In the genomic region with DNA sequence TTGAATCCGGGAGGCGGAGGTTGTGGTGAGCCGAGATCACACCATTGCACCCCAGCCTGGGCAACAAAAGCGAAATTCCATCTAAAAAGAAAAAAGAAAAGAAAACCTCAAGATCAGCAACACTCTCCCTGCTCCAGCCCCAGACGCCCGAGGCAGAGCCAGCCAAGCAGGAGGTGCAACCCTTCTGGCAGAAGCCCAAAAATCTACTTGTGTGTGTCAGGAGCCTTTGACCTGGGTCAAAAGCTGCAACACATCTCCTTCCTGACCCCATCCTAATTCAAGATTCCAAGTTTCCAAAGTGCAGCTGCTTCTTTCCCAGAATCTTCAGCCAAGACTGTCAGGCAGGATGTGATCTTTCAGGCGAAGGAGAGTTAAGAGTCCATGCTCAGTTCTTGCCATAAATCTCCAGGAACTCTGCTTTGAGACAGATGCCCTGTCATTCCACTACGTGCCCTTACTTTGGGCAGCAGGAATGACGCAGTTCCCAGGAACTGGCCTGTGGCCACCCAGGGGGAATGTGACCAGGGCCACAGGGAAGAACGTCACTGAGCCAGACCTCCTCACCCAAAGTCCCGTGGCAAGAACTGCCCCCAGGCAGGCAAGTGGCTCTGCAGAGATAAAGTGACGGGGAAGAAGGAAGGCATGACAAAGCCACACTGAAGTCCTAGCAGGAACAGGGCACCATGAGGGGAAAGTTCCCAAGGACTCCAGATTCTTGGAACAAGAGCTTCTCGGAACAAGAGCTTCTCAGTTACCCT, we compare ENCODE assay signal across 8 cellular contexts. TPM values are rescaled to one million over a fixed set of nuclear protein-coding genes. Genes with fewer than 3 reads are reported as not detected.
DNase-seq lines count a peak whose midpoint lies in the region; ATAC-seq, FAIRE-seq and TF ChIP-seq lines count a peak whose summit lies in the region.

No MANE protein-coding gene starts in this region.

- H3K27ac ChIP-seq in esophagus (ENCODE audit: low read depth in 2 of 2, low read length in 1 of 2), result peak overlapping the region; percentile 40 to 82
- H3K27ac ChIP-seq in small intestine (ENCODE audit: low read depth in 1 of 2, low read length in 1 of 2), result peak overlapping the region in 1 of 2 donors; percentile 51

- ATAC-seq in naive B cell (ENCODE audit: low read depth in 2 of 2), result no peak
- no peak for ATAC-seq in HG02973 (IDR thresholded peaks at IDR 0.05; ENCODE audit: unreplicated experiment)

- no peaks in the 10 kb centered on the region for H3K27me3 Mint-ChIP-seq in activated CD4-positive, alpha-beta T cell treated with anti-CD3 and anti-CD28 coated beads, Interleukin-2, amount 10 ng/mL, durations not matched to agents 7 days and 5 days
- H3K27me3 Mint-ChIP-seq in naive B cell, result no peaks in the 10 kb centered on the region
- no peaks in the 10 kb centered on the region for H3K27me3 Mint-ChIP-seq in type B pancreatic cell

- H3K36me3 ChIP-seq in esophagus (ENCODE audit: control insufficient read depth in 2 of 2, insufficient read depth in 2 of 2, low read length in 1 of 2), result no peaks in the 10 kb centered on the region
- H3K36me3 ChIP-seq in small intestine (ENCODE audit: control insufficient read depth in 2 of 2, insufficient read depth in 2 of 2, low read length in 2 of 2), result no peaks in the 10 kb centered on the region
- no peaks in the 10 kb centered on the region for H3K36me3 ChIP-seq in H7 (replicated peaks; ENCODE audit: control insufficient read depth, insufficient read depth, low read length)

- CTCF ChIA-PET in activated CD4-positive, alpha-beta T cell treated with anti-CD3 and anti-CD28 coated beads, Interleukin-2, amount 10 ng/mL, durations not matched to agents 7 days and 5 days (lab: Charles Lee), result interaction anchor here (0.7 to 1.0 kb wide), 4 partner anchors 24 to 91 kb away, joined by 3 to 4 read pairs (median 4); no protein-coding TSS in a partner anchor

- peaks cover 4% of the 10 kb centered on the region for H3K9me3 Mint-ChIP-seq in activated CD4-positive, alpha-beta T cell treated with anti-CD3 and anti-CD28 coated beads, Interleukin-2, amount 10 ng/mL, durations not matched to agents 7 days and 5 days
- H3K9me3 Mint-ChIP-seq in naive B cell (no peaks in the 10 kb centered on the region), type B pancreatic cell (no peaks in the 10 kb centered on the region)

- TF ChIP-seq CTCF in type B pancreatic cell (conservative IDR thresholded peaks at IDR 0.05), result no peak

- H3K4me1 ChIP-seq in esophagus (ENCODE audit: control insufficient read depth in 2 of 2, insufficient read depth in 2 of 2, low read length in 1 of 2) (peaks cover 2 to 4% of the 10 kb centered on the region in 2 donors), small intestine (ENCODE audit: control insufficient read depth in 2 of 2, insufficient read depth in 1 of 2, low read depth in 1 of 2, low read length in 1 of 2) (peaks cover 3 to 6% of the 10 kb centered on the region in 2 donors)

- peaks cover 53% of the 10 kb centered on the region for H3K36me3 Mint-ChIP-seq in activated CD4-positive, alpha-beta T cell treated with anti-CD3 and anti-CD28 coated beads, Interleukin-2, amount 10 ng/mL, durations not matched to agents 7 days and 5 days (ENCODE audit: low read depth)
- H3K36me3 Mint-ChIP-seq in naive B cell, result no peaks in the 10 kb centered on the region
- peaks cover 21% of the 10 kb centered on the region for H3K36me3 Mint-ChIP-seq in type B pancreatic cell

- DNase-seq in activated CD4-positive, alpha-beta T cell treated with anti-CD3 and anti-CD28 coated beads, Interleukin-2, amount 10 ng/mL, durations not matched to agents 7 days and 5 days, result no peak
- DNase-seq in activated CD4-positive, alpha-beta T cell treated with anti-CD3 and anti-CD28 coated beads for 48 hours, result no peak
- no peak for DNase-seq in naive B cell
- no peak for DNase-seq in type B pancreatic cell (ENCODE audit: extremely low spot score, unreplicated experiment)
- no peak for DNase-seq in small intestine
- no peak for DNase-seq in H7

- WGBS in esophagus, 2 donors, result 47 to 51% methylated on average over 13 of the region's 13 CpGs
- 51 to 59% (median 55%) methylated on average over 13 of the region's 13 CpGs for WGBS in small intestine, 3 donors

- peaks cover 83% of the 10 kb centered on the region for H3K4me1 Mint-ChIP-seq in activated CD4-positive, alpha-beta T cell treated with anti-CD3 and anti-CD28 coated beads, Interleukin-2, amount 10 ng/mL, durations not matched to agents 7 days and 5 days
- peaks cover 74 to 100% (median 84%) of the 10 kb centered on the region in 3 donors for H3K4me1 Mint-ChIP-seq in naive B cell
- H3K4me1 Mint-ChIP-seq in type B pancreatic cell (ENCODE audit: unreplicated experiment), result peaks cover 18% of the 10 kb centered on the region

- FAIRE-seq in small intestine (lab: Jason Lieb, UNC), result no peak

- POLR2A ChIA-PET in activated CD4-positive, alpha-beta T cell treated with anti-CD3 and anti-CD28 coated beads, Interleukin-2, amount 10 ng/mL, durations not matched to agents 7 days and 5 days (lab: Charles Lee), result no interaction called here

- H3K27me3 ChIP-seq in esophagus (ENCODE audit: control insufficient read depth in 1 of 2, insufficient read depth in 2 of 2, low read length in 2 of 2) (no peaks in the 10 kb centered on the region), small intestine (ENCODE audit: control insufficient read depth in 2 of 2, insufficient read depth in 2 of 2, low read length in 2 of 2) (no peaks in the 10 kb centered on the region), H7 (ENCODE audit: control insufficient read depth, insufficient read depth, low read length) (no peaks in the 10 kb centered on the region)

- H3K9me3 ChIP-seq in esophagus (ENCODE audit: control insufficient read depth in 2 of 2, insufficient read depth in 1 of 2, low read depth in 1 of 2, low read length in 1 of 2) (no peaks in the 10 kb centered on the region), small intestine (ENCODE audit: control insufficient read depth, low read depth) (no peaks in the 10 kb centered on the region)

- H3K4me3 Mint-ChIP-seq in activated CD4-positive, alpha-beta T cell treated with anti-CD3 and anti-CD28 coated beads, Interleukin-2, amount 10 ng/mL, durations not matched to agents 7 days and 5 days, result no peak overlapping the region
- H3K4me3 Mint-ChIP-seq in naive B cell, result peak overlapping the region in 7 of 8 donors; percentile 65 to 91 (median 84)
- H3K4me3 Mint-ChIP-seq in type B pancreatic cell, result no peak overlapping the region

- H3K4me3 ChIP-seq in esophagus (ENCODE audit: low read depth in 1 of 2, low read length in 2 of 2), result no peak overlapping the region
- H3K4me3 ChIP-seq in small intestine (ENCODE audit: low read depth in 1 of 2, low read length in 2 of 2), result no peak overlapping the region
- no peak overlapping the region for H3K4me3 ChIP-seq in H7 (ENCODE audit: insufficient read depth, low read depth, low read length)

- peak overlapping the region; percentile 90 for H3K27ac Mint-ChIP-seq in activated CD4-positive, alpha-beta T cell treated with anti-CD3 and anti-CD28 coated beads, Interleukin-2, amount 10 ng/mL, durations not matched to agents 7 days and 5 days
- H3K27ac Mint-ChIP-seq in naive B cell (peak overlapping the region; percentile 87 to 98 (median 96)), type B pancreatic cell (peak overlapping the region; percentile 35)

RNA-seq across cellular contexts. Expression of gene SH3BP5, which starts 39.4 kb away (rescaled TPM):
- total RNA-seq in activated CD4-positive, alpha-beta T cell treated with anti-CD3 and anti-CD28 coated beads, Interleukin-2, amount 10 ng/mL, durations not matched to agents 7 days and 5 days, result 10 to 100 TPM; 33.8 to 38.2 TPM
- polyA plus RNA-seq in esophagus, result 10 to 100 TPM in 1 of 2 donors, 1 to 10 TPM in 1; 8.6 to 13.6 TPM
- polyA plus RNA-seq in naive B cell (ENCODE audit: low read depth in 6 of 6), result 100 to 1,000 TPM in 5 of 6 donors, 10 to 100 TPM in 1; 71.3 to 177 (median 131) TPM
- 31.2 and 33.4 TPM in 2 replicates for total RNA-seq in type B pancreatic cell (ENCODE audit: low replicate concordance)
- 10 to 100 TPM in 2 of 3 donors, 1 to 10 TPM in 1; 4.9 to 24.0 (median 14.3) TPM for polyA plus RNA-seq in small intestine
- 8.0 and 10.0 TPM in 2 replicates for total RNA-seq in H7 (2014; rRNA removed; shearing (Covaris generic))

Comparison
In these comparisons a context has a peak if more than half of its experiments do, and no peak if none do; other contexts are left out.
1. H3K27ac Mint-ChIP-seq: peak in every context shown above with its lines; median percentile 96 in naive B cell; 90 in activated CD4-positive, alpha-beta T cell treated with anti-CD3 and anti-CD28 coated beads, Interleukin-2, amount 10 ng/mL, durations not matched to agents 7 days and 5 days; 35 in type B pancreatic cell.
2. H3K4me3 Mint-ChIP-seq: peak in naive B cell (7 of 8); none in activated CD4-positive, alpha-beta T cell treated with anti-CD3 and anti-CD28 coated beads, Interleukin-2, amount 10 ng/mL, durations not matched to agents 7 days and 5 days (single experiment) and type B pancreatic cell (single experiment).